In genomic region chr11:108697872-108698473, GRCh38 we compare ENCODE assay signal across 9 cellular contexts. TPM values are rescaled to one million over a fixed set of nuclear protein-coding genes. Genes with fewer than 3 reads are reported as not detected.
DNase-seq lines count a peak whose midpoint lies in the region; ATAC-seq, FAIRE-seq and TF ChIP-seq lines count a peak whose summit lies in the region.
"Had no signal": no experiment of that assay in that cellular context is flagged by ENCODE, and none has a peak within 500 bp of the region (broad histone marks: within the 10 kb centered on the region; RNA-seq: fewer than 3 reads in every experiment).

No MANE protein-coding gene starts in this region.

- dilution Hi-C loops in endothelial cell of umbilical vein (cut with MboI; ENCODE audit: extremely low pct_ligation_motif_present, low sequenced_read_pairs), result no loop called here

- no peak overlapping the region for H2AFZ ChIP-seq in endothelial cell of umbilical vein (ENCODE audit: low read depth, low read length)

- H3K9me1 ChIP-seq in endothelial cell of umbilical vein (replicated peaks; ENCODE audit: control insufficient read depth, extremely low read depth, insufficient read depth, low read length), result no peaks in the 10 kb centered on the region

- DNase-seq in CD14-positive monocyte (ENCODE audit: low spot score) (peak; percentile 52), NCI-H2029 (lab: John Stamatoyannopoulos, UW) (peak; percentile 29), endothelial cell of umbilical vein (ENCODE audit: low read depth, low spot score) (peak; percentile 78), mesendoderm (peak; percentile 73), tibial artery (peak; percentile 28 to 65)

- peaks cover 1% of the 10 kb centered on the region for H3K79me1 ChIP-seq in mesendoderm (ENCODE audit: low read length)

- H3K27me3 Mint-ChIP-seq in CD14-positive monocyte (ENCODE audit: low read depth in 3 of 3), result no peaks in the 10 kb centered on the region
- H3K27me3 Mint-ChIP-seq: stimulated activated naive CD8-positive, alpha-beta T cell treated with anti-CD3 and anti-CD28 coated beads, Interleukin-15, Interleukin-2, amounts not matched to agents 100 ng/mL and 50 ng/mL, for 24 hours had no signal

- no peak overlapping the region for H2BK5ac ChIP-seq in mesendoderm (ENCODE audit: low read length)

- intact Hi-C loops in CD14-positive monocyte (cut with micrococcal nuclease) (no loop called here), endothelial cell of umbilical vein (cut with micrococcal nuclease) (loop anchor here (1.0 to 5.0 kb wide), 6 partner anchors 37 to 1241 kb away; no protein-coding TSS in a partner anchor), tibial artery (cut with DNase I; ENCODE audit: low total_unique reads) (no loop called here)

- H3K27ac ChIP-seq in endothelial cell of umbilical vein (ENCODE audit: insufficient read depth, low read depth, low read length) (no peak overlapping the region), mesendoderm (ENCODE audit: low read depth, low read length) (no peak overlapping the region), tibial artery (no peak overlapping the region)

- no peak overlapping the region for H3K56ac ChIP-seq in mesendoderm (ENCODE audit: low read length)

- H3K36me3 Mint-ChIP-seq in CD14-positive monocyte, result peaks cover 44 to 45% of the 10 kb centered on the region in 2 donors

- POLR2A ChIA-PET in endothelial cell of umbilical vein (lab: Charles Lee), result no interaction called here

- CTCF ChIA-PET in endothelial cell of umbilical vein (lab: Charles Lee), result interaction anchor here (0.6 to 3.1 kb wide), 35 partner anchors 8 to 1421 kb away, joined by 3 to 95 read pairs (median 4); no protein-coding TSS in a partner anchor

- no peak overlapping the region for H3K18ac ChIP-seq in mesendoderm (ENCODE audit: low read length)

- no peak overlapping the region for H3K27ac Mint-ChIP-seq in CD14-positive monocyte
- H3K27ac Mint-ChIP-seq: stimulated activated naive CD8-positive, alpha-beta T cell treated with anti-CD3 and anti-CD28 coated beads, Interleukin-15, Interleukin-2, amounts not matched to agents 100 ng/mL and 50 ng/mL, for 24 hours had no signal

- BruUV-seq in endothelial cell of umbilical vein (replicated peaks; lab: Mats Ljungman, UMichigan), result no TSS peak

- peak; percentile 91 for TF ChIP-seq CTCF in CD14-positive monocyte (IDR thresholded peaks at IDR 0.05)
- peak; percentile 78 to 79 for TF ChIP-seq CTCF in endothelial cell of umbilical vein (IDR thresholded peaks at IDR 0.05; ENCODE audit: extremely low read depth in 1 of 2, insufficient read depth in 1 of 2, low read depth in 1 of 2, low read length in 2 of 2)
- TF ChIP-seq CTCF in tibial artery (IDR thresholded peaks at IDR 0.05), result peak; percentile 78 to 84

- H2BK15ac ChIP-seq in mesendoderm (replicated peaks; ENCODE audit: low read depth), result no peak overlapping the region

- H3K23ac ChIP-seq in mesendoderm (ENCODE audit: low read length), result no peak overlapping the region

- no peak overlapping the region for H2BK120ac ChIP-seq in mesendoderm (ENCODE audit: low read depth, low read length)

- H3K9me3 Mint-ChIP-seq in CD14-positive monocyte, result peaks cover 0 to 3% (median 0%) of the 10 kb centered on the region in 7 donors
- H3K9me3 Mint-ChIP-seq: stimulated activated naive CD8-positive, alpha-beta T cell treated with anti-CD3 and anti-CD28 coated beads, Interleukin-15, Interleukin-2, amounts not matched to agents 100 ng/mL and 50 ng/mL, for 24 hours had no signal

- H3K79me2 ChIP-seq in endothelial cell of umbilical vein (ENCODE audit: control insufficient read depth, insufficient read depth, low read length), result no peaks in the 10 kb centered on the region
- H3K79me2 ChIP-seq in mesendoderm (ENCODE audit: control insufficient read depth, insufficient read depth, low read length), result no peaks in the 10 kb centered on the region

- H3K27me3 ChIP-seq in endothelial cell of umbilical vein (ENCODE audit: control insufficient read depth in 2 of 2, insufficient read depth in 2 of 2, low read length in 2 of 2) (no peaks in the 10 kb centered on the region), mesendoderm (ENCODE audit: insufficient read depth, low read length, poor library complexity) (no peaks in the 10 kb centered on the region), tibial artery (no peaks in the 10 kb centered on the region)

- no peak overlapping the region for H3K4me2 ChIP-seq in endothelial cell of umbilical vein (ENCODE audit: insufficient read depth, low read length)
- H3K4me2 ChIP-seq in mesendoderm (ENCODE audit: low read length), result no peak overlapping the region

- no peak for TF ChIP-seq POLR2A in endothelial cell of umbilical vein (IDR thresholded peaks at IDR 0.05; ENCODE audit: low read depth, low read length)

- no peak overlapping the region for H4K8ac ChIP-seq in mesendoderm (ENCODE audit: low read depth, low read length)

- H4K5ac ChIP-seq in mesendoderm (ENCODE audit: low read length), result no peak overlapping the region

- no peaks in the 10 kb centered on the region for H3K4me1 ChIP-seq in endothelial cell of umbilical vein (ENCODE audit: control insufficient read depth, extremely low read depth, insufficient read depth, low read length)
- no peaks in the 10 kb centered on the region for H3K4me1 ChIP-seq in mesendoderm (ENCODE audit: control insufficient read depth, low read depth, low read length)
- no peaks in the 10 kb centered on the region for H3K4me1 ChIP-seq in tibial artery

- H3K4me3 Mint-ChIP-seq in CD14-positive monocyte, result no peak overlapping the region
- H3K4me3 Mint-ChIP-seq: stimulated activated naive CD8-positive, alpha-beta T cell treated with anti-CD3 and anti-CD28 coated beads, Interleukin-15, Interleukin-2, amounts not matched to agents 100 ng/mL and 50 ng/mL, for 24 hours had no signal

- FAIRE-seq in TTC549 (lab: Jason Lieb, UNC) (peak; percentile 82), endothelial cell of umbilical vein (lab: Jason Lieb, UNC) (peak; percentile 15)

- no peak overlapping the region for H3K4ac ChIP-seq in mesendoderm (ENCODE audit: low read depth, low read length)

- no CpG with 5 or more reads among the region's 3 CpGs for WGBS in mesendoderm (ENCODE audit: extremely low coverage, insufficient coverage, low lambda C conversion rate)

- H3K4me3 ChIP-seq in endothelial cell of umbilical vein (replicated peaks in 1 of 3; ENCODE audit: insufficient read depth in 1 of 3, low read depth in 1 of 3, low read length in 3 of 3), result no peak overlapping the region
- no peak overlapping the region for H3K4me3 ChIP-seq in mesendoderm (ENCODE audit: low read length)
- no peak overlapping the region for H3K4me3 ChIP-seq in tibial artery

- ATAC-seq in GM18520 (IDR thresholded peaks at IDR 0.05; ENCODE audit: unreplicated experiment), result peak; percentile 47
- peak; percentile 67 for ATAC-seq in HG02981 (IDR thresholded peaks at IDR 0.05; ENCODE audit: unreplicated experiment)

- H2AK5ac ChIP-seq in mesendoderm (ENCODE audit: low read length), result no peak overlapping the region

- peaks cover 0 to 3% of the 10 kb centered on the region in 2 experiments for H3K36me3 ChIP-seq in endothelial cell of umbilical vein (ENCODE audit: control insufficient read depth in 2 of 2, extremely low read depth in 1 of 2, insufficient read depth in 2 of 2, low read length in 2 of 2)
- peaks cover 4% of the 10 kb centered on the region for H3K36me3 ChIP-seq in mesendoderm (ENCODE audit: control insufficient read depth, insufficient read depth, low read length)
- H3K36me3 ChIP-seq in tibial artery, result peaks cover 17 to 47% (median 23%) of the 10 kb centered on the region in 3 donors

- no peaks in the 10 kb centered on the region for H4K20me1 ChIP-seq in endothelial cell of umbilical vein (replicated peaks; ENCODE audit: control insufficient read depth, extremely low read depth, insufficient read depth, low read length)

- H3K9ac ChIP-seq in endothelial cell of umbilical vein (replicated peaks; ENCODE audit: extremely low read depth, insufficient read depth, low read length) (no peak overlapping the region), mesendoderm (ENCODE audit: low read length) (no peak overlapping the region)

- H3K4me1 Mint-ChIP-seq in CD14-positive monocyte, result no peaks in the 10 kb centered on the region

- H3K9me3 ChIP-seq in endothelial cell of umbilical vein (replicated peaks; ENCODE audit: control insufficient read depth, insufficient read depth, low read length), result no peaks in the 10 kb centered on the region
- H3K9me3 ChIP-seq in tibial artery, result no peaks in the 10 kb centered on the region

TF ChIP-seq in endothelial cell of umbilical vein, 7 proteins besides CTCF, POLR2A, EP300 and RAD21:
- TF ChIP-seq GATA2 (IDR thresholded peaks at IDR 0.05; ENCODE audit: insufficient read depth, insufficient read length, low read depth, low read length), result no peak
- no peak for TF ChIP-seq MYC (IDR thresholded peaks at IDR 0.05; ENCODE audit: low read depth, low read length)
- no peak for TF ChIP-seq EZH2 (IDR thresholded peaks at IDR 0.05; ENCODE audit: borderline replicate concordance, low read depth, low read length, severe bottlenecking)
- TF ChIP-seq JUN (IDR thresholded peaks at IDR 0.05; ENCODE audit: borderline replicate concordance, insufficient read depth, insufficient read length, low read depth), result no peak
- TF ChIP-seq POLR2AphosphoS5 (IDR thresholded peaks at IDR 0.05; ENCODE audit: insufficient read depth, low read depth, low read length), result no peak
- TF ChIP-seq MAX (IDR thresholded peaks at IDR 0.05; ENCODE audit: insufficient read depth, insufficient read length), result no peak
- no peak for TF ChIP-seq FOS (IDR thresholded peaks at IDR 0.05; ENCODE audit: borderline replicate concordance, insufficient read depth, low read length)

RNA-seq across cellular contexts. Expression of gene DDX10, which starts 33.1 kb away (rescaled TPM):
- polyA plus RNA-seq in CD14-positive monocyte (1 to 10 TPM; 5.0 to 5.3 TPM), endothelial cell of umbilical vein (27.5 and 29.8 TPM in 2 replicates)
- 35.2 and 48.9 TPM in 2 replicates for total RNA-seq in endothelial cell of umbilical vein
- polyA plus RNA-seq in endothelial cell of umbilical vein (2011; cell fraction: cytosol; rRNA removed), result 29.5 and 35.5 TPM in 2 replicates
- 32.8 and 44.8 TPM in 2 replicates for polyA plus RNA-seq in endothelial cell of umbilical vein (2011; cell fraction: nucleus; rRNA removed)
- 38.0 and 45.5 TPM in 2 replicates for polyA plus RNA-seq in endothelial cell of umbilical vein (2012)
- 36.5 and 45.6 TPM in 2 replicates for polyA minus RNA-seq in endothelial cell of umbilical vein
- 12.7 TPM for polyA minus RNA-seq in endothelial cell of umbilical vein (2011; cell fraction: cytosol; rRNA and poly(A)+ RNA removed)
- 49.6 and 67.8 TPM in 2 replicates for polyA minus RNA-seq in endothelial cell of umbilical vein (2011; cell fraction: nucleus; rRNA and poly(A)+ RNA removed)
- polyA plus RNA-seq in mesendoderm (2013, experiment 1 of 2), result 95.9 TPM
- 93.1 TPM for polyA plus RNA-seq in mesendoderm (2013, experiment 2 of 2)
